In genomic region chr1:119007672-119008482, GRCh38 we compare ENCODE assay signal across 9 cellular contexts. TPM values are rescaled to one million over a fixed set of nuclear protein-coding genes. Genes with fewer than 3 reads are reported as not detected.
DNase-seq lines count a peak whose midpoint lies in the region; ATAC-seq and TF ChIP-seq lines count a peak whose summit lies in the region.
"Had no signal": no experiment of that assay in that cellular context is flagged by ENCODE, and none has a peak within 500 bp of the region (broad histone marks: within the 10 kb centered on the region; RNA-seq: fewer than 3 reads in every experiment).

No MANE protein-coding gene starts in this region.

- peaks cover 13% of the 10 kb centered on the region for H3K36me3 Mint-ChIP-seq in stimulated activated naive CD8-positive, alpha-beta T cell treated with anti-CD3 and anti-CD28 coated beads, Interleukin-15, Interleukin-2, amounts not matched to agents 100 ng/mL and 50 ng/mL, for 24 hours (ENCODE audit: low read depth)
- H3K36me3 Mint-ChIP-seq in mesothelial cell of epicardium: no peaks in the 10 kb centered on the region

- H3K27me3 Mint-ChIP-seq in stimulated activated naive CD8-positive, alpha-beta T cell treated with anti-CD3 and anti-CD28 coated beads, Interleukin-15, Interleukin-2, amounts not matched to agents 100 ng/mL and 50 ng/mL, for 24 hours: peaks cover 84% of the 10 kb centered on the region
- H3K27me3 Mint-ChIP-seq in mesothelial cell of epicardium (ENCODE audit: low read depth): peaks cover 96% of the 10 kb centered on the region

- H3K4me3 Mint-ChIP-seq in stimulated activated naive CD8-positive, alpha-beta T cell treated with anti-CD3 and anti-CD28 coated beads, Interleukin-15, Interleukin-2, amounts not matched to agents 100 ng/mL and 50 ng/mL, for 24 hours: peak overlapping the region; percentile 36
- H3K4me3 Mint-ChIP-seq in mesothelial cell of epicardium: peak overlapping the region; percentile 36

- H3K9me3 Mint-ChIP-seq in stimulated activated naive CD8-positive, alpha-beta T cell treated with anti-CD3 and anti-CD28 coated beads, Interleukin-15, Interleukin-2, amounts not matched to agents 100 ng/mL and 50 ng/mL, for 24 hours: peaks cover 17% of the 10 kb centered on the region
- H3K9me3 Mint-ChIP-seq in mesothelial cell of epicardium: no peaks in the 10 kb centered on the region

- no peak for ATAC-seq in stimulated activated naive CD8-positive, alpha-beta T cell treated with anti-CD3 and anti-CD28 coated beads, Interleukin-15, Interleukin-2, amounts not matched to agents 100 U/mL and 50 U/mL, for 24 hours
- no peak for ATAC-seq in GM18520 (IDR thresholded peaks at IDR 0.05; ENCODE audit: unreplicated experiment)
- no peak for ATAC-seq in GM21825 (IDR thresholded peaks at IDR 0.05; ENCODE audit: unreplicated experiment)
- no peak for ATAC-seq in HG03175 (IDR thresholded peaks at IDR 0.05; ENCODE audit: unreplicated experiment)
- no peak for ATAC-seq in GM18858 (IDR thresholded peaks at IDR 0.05; ENCODE audit: unreplicated experiment)

- no peak for DNase-seq in stimulated activated naive CD8-positive, alpha-beta T cell treated with anti-CD3 and anti-CD28 coated beads, Interleukin-15, Interleukin-2, amounts not matched to agents 100 U/mL and 50 U/mL, for 24 hours
- DNase-seq in mesothelial cell of epicardium (ENCODE audit: low spot score in 2 of 2, unreplicated experiment in 2 of 2): no peak

- 47 to 50% methylated on average over 61 of the region's 61 CpGs for WGBS in ectodermal cell, 2 experiments

- H3K9me3 ChIP-seq in ectodermal cell (ENCODE audit: control insufficient read depth, low read length): no peaks in the 10 kb centered on the region

- H3K4me1 Mint-ChIP-seq in stimulated activated naive CD8-positive, alpha-beta T cell treated with anti-CD3 and anti-CD28 coated beads, Interleukin-15, Interleukin-2, amounts not matched to agents 100 ng/mL and 50 ng/mL, for 24 hours (ENCODE audit: low read depth): peaks cover 14% of the 10 kb centered on the region
- H3K4me1 Mint-ChIP-seq in mesothelial cell of epicardium: peaks cover 13% of the 10 kb centered on the region

- H3K4me3 ChIP-seq in ectodermal cell (ENCODE audit: insufficient read depth, low read depth, low read length): peak overlapping the region; percentile 14

- no peak overlapping the region for H3K27ac Mint-ChIP-seq in stimulated activated naive CD8-positive, alpha-beta T cell treated with anti-CD3 and anti-CD28 coated beads, Interleukin-15, Interleukin-2, amounts not matched to agents 100 ng/mL and 50 ng/mL, for 24 hours
- no peak overlapping the region for H3K27ac Mint-ChIP-seq in mesothelial cell of epicardium

- peaks cover 67% of the 10 kb centered on the region for H3K27me3 ChIP-seq in ectodermal cell (ENCODE audit: control insufficient read depth, insufficient read depth, low read length, poor library complexity, severe bottlenecking)

- H3K27ac ChIP-seq in ectodermal cell (ENCODE audit: insufficient read depth, low read depth, low read length, poor library complexity, severe bottlenecking): no peak overlapping the region
- H3K27ac ChIP-seq: HL-60 had no signal

- no peak for TF ChIP-seq CTCF in mesothelial cell of epicardium (IDR thresholded peaks at IDR 0.05; ENCODE audit: unreplicated experiment)

- no peaks in the 10 kb centered on the region for H3K36me3 ChIP-seq in ectodermal cell (ENCODE audit: control insufficient read depth, insufficient read depth, low read length)

- peaks cover 5% of the 10 kb centered on the region for H3K4me1 ChIP-seq in ectodermal cell (ENCODE audit: control insufficient read depth, insufficient read depth, low read length)

RNA-seq across cellular contexts. Expression of gene TBX15, which starts 19.7 kb away (rescaled TPM):
- polyA plus RNA-seq in ectodermal cell (2013, experiment 1 of 4): 4.9 TPM
- polyA plus RNA-seq in ectodermal cell (2013, experiment 2 of 4): 4.1 TPM
- 3.6 TPM for polyA plus RNA-seq in ectodermal cell (2013, experiment 3 of 4)
- 4.4 TPM for polyA plus RNA-seq in ectodermal cell (2013, experiment 4 of 4)
- 0.09 TPM in 1 of 3 replicates, not detected in the others for total RNA-seq in mesothelial cell of epicardium
